In genomic region chrX:40735318-40736169, GRCh38 we compare ENCODE assay signal across 1 cellular context.
A peak's percentile ranks its signal among the peaks of the same experiment; 100 is the strongest.
TF ChIP-seq lines count a peak whose summit lies in the region.

Gene MED14, minus strand, starts transcription at chrX:40735542. Its CDS starts 130 bp downstream, at chrX:40735412.

TF ChIP-seq in HCT116, 20 proteins besides CTCF, POLR2A, EP300 and RAD21 (continued from another document):
- TF ChIP-seq CBX3 (IDR thresholded peaks at IDR 0.05; ENCODE audit: low read depth), result peak; percentile 14; the same call in 1 of the 2 replicates
- no peak for TF ChIP-seq EZH2phosphoT487 (IDR thresholded peaks at IDR 0.05; ENCODE audit: borderline replicate concordance)
